Comparison of ENCODE assay signal across 31 cellular contexts in the genomic region with DNA sequence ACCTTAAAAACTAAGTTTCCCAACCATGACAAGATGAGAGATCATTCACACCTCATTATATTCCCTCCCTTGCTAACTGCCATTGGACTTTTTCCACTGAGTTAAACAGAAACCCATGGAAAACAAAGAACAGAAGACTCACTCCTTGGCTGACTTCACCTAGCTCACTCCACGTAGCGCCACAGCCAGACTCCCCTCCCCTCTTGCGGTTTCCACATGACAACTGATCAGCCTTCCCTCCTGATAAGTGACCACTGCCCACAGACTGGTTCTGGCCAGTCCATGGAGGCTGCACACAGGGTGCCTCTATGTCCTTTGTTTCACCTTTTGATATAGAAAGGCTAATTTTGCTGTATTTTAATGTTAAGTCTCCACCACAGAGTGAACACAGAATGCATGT. TPM values are rescaled to one million over a fixed set of nuclear protein-coding genes. Genes with fewer than 3 reads are reported as not detected.
DNase-seq lines count a peak whose midpoint lies in the region; ATAC-seq, FAIRE-seq and TF ChIP-seq lines count a peak whose summit lies in the region.
"Had no signal": no experiment of that assay in that cellular context is flagged by ENCODE, and none has a peak within 500 bp of the region (broad histone marks: within the 10 kb centered on the region; RNA-seq: fewer than 3 reads in every experiment).

No MANE protein-coding gene starts in this region.

- H3K9ac ChIP-seq in H1 (replicated peaks in 1 of 4; ENCODE audit: extremely low read depth in 1 of 4, low read depth in 3 of 4, low read length in 3 of 4): no peak overlapping the region

- intact Hi-C loops in left cardiac atrium (cut with DNase I): no loop called here

- H3K79me1 ChIP-seq in H1 (ENCODE audit: low read depth, low read length): no peaks in the 10 kb centered on the region

- no peaks in the 10 kb centered on the region; a peak in 1 of 8 replicates for H3K36me3 ChIP-seq in H1 (ENCODE audit: control insufficient read depth in 2 of 4, insufficient read depth in 4 of 4, low read length in 3 of 4)
- H3K36me3 ChIP-seq: SJSA1 had no signal

- no peaks in the 10 kb centered on the region for H3K27me3 ChIP-seq in H1 (replicated peaks in 1 of 4; ENCODE audit: control insufficient read depth in 3 of 4, extremely low read depth in 1 of 4, insufficient read depth in 3 of 4, low read length in 3 of 4)
- H3K27me3 ChIP-seq: SJSA1, testis had no signal

- TF ChIP-seq EP300 in H1 (IDR thresholded peaks at IDR 0.05; ENCODE audit: borderline replicate concordance in 1 of 2, low read depth in 2 of 2, low read length in 2 of 2): no peak

- POLR2A ChIA-PET in H1 (lab: Charles Lee; ENCODE audit: partially characterized antibody): interaction anchor here (2.4 kb wide), 1 partner anchor 11 kb away, joined by 7 read pairs; the partner anchor contains the start of gene IFIT5

- H3K23me2 ChIP-seq in H1 (ENCODE audit: low read depth, low read length): no peaks in the 10 kb centered on the region

- peak; percentile 87 for FAIRE-seq in RCC 7860 (lab: Jason Lieb, UNC)
- no peak for FAIRE-seq in H1 (lab: Jason Lieb, UNC)
- FAIRE-seq: TTC549, urothelium cell line had no signal

- no peak overlapping the region for H3K23ac ChIP-seq in H1 (ENCODE audit: insufficient read length)

- no peak overlapping the region for H2BK5ac ChIP-seq in H1 (ENCODE audit: low read depth, low read length)

- no peak overlapping the region for H3K18ac ChIP-seq in H1 (ENCODE audit: extremely low read depth, low read length)

- no peak overlapping the region for H2AK5ac ChIP-seq in H1 (ENCODE audit: low read depth, low read length)

- no peak overlapping the region for H2AFZ ChIP-seq in H1 (ENCODE audit: low read length)

- H3K4me3 ChIP-seq in H1 (ENCODE audit: extremely low read depth in 1 of 4, insufficient read depth in 2 of 4, low read depth in 3 of 4, low read length in 4 of 4): no peak overlapping the region
- H3K4me3 ChIP-seq: SJSA1, testis had no signal

- H4K20me1 ChIP-seq in H1 (replicated peaks in 1 of 2; ENCODE audit: control insufficient read depth in 1 of 2, insufficient read depth in 2 of 2, low read length in 2 of 2): no peaks in the 10 kb centered on the region

- H2BK120ac ChIP-seq in H1 (replicated peaks; ENCODE audit: low read depth, low read length): no peak overlapping the region

- no peak overlapping the region for H4K91ac ChIP-seq in H1 (replicated peaks; ENCODE audit: insufficient read length, low read length)

- no peak for TF ChIP-seq POLR2A in H1 (IDR thresholded peaks at IDR 0.05; ENCODE audit: control extremely low read depth in 1 of 2, low read depth in 2 of 2, low read length in 2 of 2)

- in situ Hi-C loops in KBM-7 (cut with MboI; ENCODE audit: low pct_unique_long_range_greater_than_20kb, low sequenced_read_pairs): no loop called here

- no peak for TF ChIP-seq RAD21 in H1 (IDR thresholded peaks at IDR 0.05 in 1 of 2, conservative IDR thresholded peaks at IDR 0.05 in 1 of 2; ENCODE audit: low read depth in 2 of 2, low read length in 2 of 2)

- H2BK15ac ChIP-seq in H1 (ENCODE audit: low read length): no peak overlapping the region

- H3K9me3 ChIP-seq in H1 (ENCODE audit: insufficient read depth in 2 of 2, low read depth in 1 of 2, low read length in 1 of 2): no peaks in the 10 kb centered on the region
- H3K9me3 ChIP-seq: SJSA1, testis had no signal

- H3K14ac ChIP-seq in H1 (ENCODE audit: insufficient read length): no peak overlapping the region

- H3K27ac ChIP-seq in H1 (ENCODE audit: low read depth, low read length): no peak overlapping the region
- H3K27ac ChIP-seq: SJSA1, testis had no signal

- H4K8ac ChIP-seq in H1 (ENCODE audit: extremely low read depth, insufficient read depth, low read length): no peak overlapping the region; the same call in 1 of the 2 replicates

- ATAC-seq in left lobe of liver (peak; percentile 98), left cardiac atrium (no peak)

- no peaks in the 10 kb centered on the region for H3K79me2 ChIP-seq in H1 (ENCODE audit: control insufficient read depth in 1 of 2, insufficient read depth in 2 of 2, low read length in 2 of 2)

- H3K4me1 ChIP-seq in H1 (replicated peaks in 1 of 4; ENCODE audit: control insufficient read depth in 3 of 4, insufficient read depth in 4 of 4, low read length in 3 of 4): no peaks in the 10 kb centered on the region
- H3K4me1 ChIP-seq: SJSA1, testis had no signal

- peak; percentile 64 for DNase-seq in RCC 7860 (ENCODE audit: low spot score)
- peak in 1 of 2 experiments; percentile 8 for DNase-seq in H1 (ENCODE audit: low read depth in 1 of 2, low spot score in 2 of 2)
- DNase-seq in left lobe of liver (ENCODE audit: low spot score): peak; percentile 62
- DNase-seq in renal cortical epithelial cell (ENCODE audit: low read depth): peak; percentile 84
- no peak for DNase-seq in KBM-7
- no peak for DNase-seq in left cardiac atrium
- no peak for DNase-seq in amniotic stem cell (lab: John Stamatoyannopoulos, UW)
- DNase-seq: activated CD4-positive, alpha-beta T cell treated with anti-CD3 and anti-CD28 coated beads, Interleukin-2, amount 50 U/mL, for 48 hours; activated CD8-positive, alpha-beta memory T cell treated with anti-CD3 and anti-CD28 coated beads, Interleukin-2, amount 50 U/mL, for 48 hours; activated naive CD4-positive, alpha-beta T cell treated with anti-CD3 and anti-CD28 coated beads, Interleukin-2, amount 10 ng/mL, durations not matched to agents 7 days and 5 days; anterior cingulate cortex; C1 segment of cervical spinal cord; central memory CD4-positive, alpha-beta T cell; DND-41; HFFc6; islet precursor cell; KG1; MM.1S; NCI-H1417; NCI-H2081 treated with DMSO at 0.1 percent for 48 hours; NCI-H226; NCI-H69; stimulated activated naive CD4-positive, alpha-beta T cell; testis had no signal

- H2BK20ac ChIP-seq in H1 (ENCODE audit: low read length): no peak overlapping the region

- H3K4me2 ChIP-seq in H1 (ENCODE audit: insufficient read depth in 1 of 2, low read depth in 2 of 2, low read length in 2 of 2): no peak overlapping the region

- CTCF ChIA-PET in H1 (lab: Charles Lee; ENCODE audit: partially characterized antibody): interaction anchor here (0.7 to 1.4 kb wide), 5 partner anchors 11 to 190 kb away, joined by 3 to 4 read pairs (median 3); partner anchors contain the start of gene IFIT5

- no peak for TF ChIP-seq CTCF in H1 (IDR thresholded peaks at IDR 0.05; ENCODE audit: control extremely low read depth in 1 of 3, insufficient read depth in 1 of 3, low read depth in 1 of 3, low read length in 3 of 3)

- H4K5ac ChIP-seq in H1 (ENCODE audit: insufficient read length, low read depth, low read length): no peak overlapping the region

- no peak overlapping the region for H2BK12ac ChIP-seq in H1 (ENCODE audit: low read depth, low read length)

- 89% methylated on average over 3 of the region's 3 CpGs; no CpG with 5 or more reads in 1 of the 2 experiments for WGBS in H1 (ENCODE audit: extremely low coverage in 1 of 2, insufficient coverage in 1 of 2, insufficient read length in 1 of 2, insufficient replicate concordance in 2 of 2, low coverage in 1 of 2, low lambda C conversion rate in 2 of 2, missing lambda C conversion rate in 1 of 2), 2 experiments

- H3K56ac ChIP-seq in H1 (replicated peaks; ENCODE audit: insufficient read length, low read depth, low read length): no peak overlapping the region

- H3K4ac ChIP-seq in H1 (replicated peaks; ENCODE audit: insufficient read length, low read depth, low read length): no peak overlapping the region

TF ChIP-seq in H1, 55 proteins besides CTCF, POLR2A, EP300 and RAD21:
- no peak for TF ChIP-seq CREB1 (IDR thresholded peaks at IDR 0.05)
- TF ChIP-seq RXRA (IDR thresholded peaks at IDR 0.05; ENCODE audit: insufficient read depth, low read depth, low read length): peak; percentile 27; the same call in 1 of the 2 replicates
- TF ChIP-seq YY1 (IDR thresholded peaks at IDR 0.05; ENCODE audit: low read depth, low read length): no peak
- no peak for TF ChIP-seq EZH2 (IDR thresholded peaks at IDR 0.05; ENCODE audit: low read depth, low read length, severe bottlenecking)

RNA-seq across cellular contexts. Expression of gene IFIT5, which starts 10.3 kb away (rescaled TPM):
- total RNA-seq in H1 (2021; fragmentation: NEBNext Ultra II Directional; extraction: Animal tissue kit (Norgen Biotek cat#: 25700)): 2.6 TPM in 2 replicates
- polyA plus RNA-seq in H1 (2011; rRNA removed): 0.55 and 0.94 TPM in 2 replicates
- 1.1 TPM for polyA plus RNA-seq in H1 (2011; cell fraction: cytosol; rRNA removed)
- polyA plus RNA-seq in H1 (2011; cell fraction: nucleus; rRNA removed): 0.46 TPM
- 1.1 to 1.9 TPM (median 1.2 TPM) in 4 replicates for polyA plus RNA-seq in H1 (2012, experiment 1 of 2)
- polyA plus RNA-seq in H1 (2012, experiment 2 of 2): 0.20 TPM
- 1.7 TPM for polyA plus RNA-seq in H1 (2013, experiment 1 of 2)
- polyA plus RNA-seq in H1 (2013, experiment 2 of 2): 1.6 TPM
- 1.2 and 2.5 TPM in 2 replicates for polyA minus RNA-seq in H1 (2011; rRNA and poly(A)+ RNA removed)
- 1.2 TPM for polyA minus RNA-seq in H1 (2011; cell fraction: cytosol; rRNA and poly(A)+ RNA removed)
- 2.4 TPM for polyA minus RNA-seq in H1 (2011; cell fraction: nucleus; rRNA and poly(A)+ RNA removed)
- total RNA-seq in left lobe of liver (3.8 TPM), renal cortical epithelial cell (16.0 and 41.0 TPM in 2 replicates), left cardiac atrium (10 to 100 TPM; 10.1 to 14.5 TPM)

RNA-seq across cellular contexts. Expression of gene IFIT1, which starts 11.7 kb away (rescaled TPM):
- total RNA-seq in H1 (2021; fragmentation: NEBNext Ultra II Directional; extraction: Animal tissue kit (Norgen Biotek cat#: 25700)): 1.5 and 1.8 TPM in 2 replicates
- 0.36 and 0.94 TPM in 2 replicates for polyA plus RNA-seq in H1 (2011; rRNA removed)
- 1.3 TPM for polyA plus RNA-seq in H1 (2011; cell fraction: cytosol; rRNA removed)
- 0.40 TPM for polyA plus RNA-seq in H1 (2011; cell fraction: nucleus; rRNA removed)
- 1.6 to 2.0 TPM (median 1.6 TPM) in 4 replicates for polyA plus RNA-seq in H1 (2012, experiment 1 of 2)
- 0.07 TPM for polyA plus RNA-seq in H1 (2012, experiment 2 of 2)
- 2.2 TPM for polyA plus RNA-seq in H1 (2013, experiment 1 of 2)
- 2.2 TPM for polyA plus RNA-seq in H1 (2013, experiment 2 of 2)
- 0.50 and 0.98 TPM in 2 replicates for polyA minus RNA-seq in H1 (2011; rRNA and poly(A)+ RNA removed)
- 1.5 TPM for polyA minus RNA-seq in H1 (2011; cell fraction: cytosol; rRNA and poly(A)+ RNA removed)
- 0.20 TPM for polyA minus RNA-seq in H1 (2011; cell fraction: nucleus; rRNA and poly(A)+ RNA removed)
- total RNA-seq in left lobe of liver: 9.6 TPM
- 10.2 and 23.3 TPM in 2 replicates for total RNA-seq in renal cortical epithelial cell
- 10 to 100 TPM; 15.3 to 20.6 TPM for total RNA-seq in left cardiac atrium

RNA-seq across cellular contexts. Expression of gene IFIT1B, which starts 26.2 kb away (rescaled TPM):
- not detected in 2 replicates for total RNA-seq in H1 (2021; fragmentation: NEBNext Ultra II Directional; extraction: Animal tissue kit (Norgen Biotek cat#: 25700))
- polyA plus RNA-seq in H1 (2011; rRNA removed): not detected in 2 replicates
- polyA plus RNA-seq in H1 (2011; cell fraction: cytosol; rRNA removed): not detected
- not detected for polyA plus RNA-seq in H1 (2011; cell fraction: nucleus; rRNA removed)
- polyA plus RNA-seq in H1 (2012, experiment 1 of 2): not detected in 4 replicates
- not detected for polyA plus RNA-seq in H1 (2012, experiment 2 of 2)
- not detected for polyA plus RNA-seq in H1 (2013, experiment 1 of 2)
- polyA plus RNA-seq in H1 (2013, experiment 2 of 2): not detected
- polyA minus RNA-seq in H1 (2011; rRNA and poly(A)+ RNA removed): not detected in 2 replicates
- polyA minus RNA-seq in H1 (2011; cell fraction: cytosol; rRNA and poly(A)+ RNA removed): not detected
- not detected for polyA minus RNA-seq in H1 (2011; cell fraction: nucleus; rRNA and poly(A)+ RNA removed)
- not detected for total RNA-seq in left lobe of liver
- total RNA-seq in renal cortical epithelial cell: not detected in 2 replicates
- not detected for total RNA-seq in left cardiac atrium
- total RNA-seq: glomerular endothelial cell; HFFc6; pulmonary artery endothelial cell; RPMI7951; SJSA1; T-helper 1 cell treated with Interleukin-12 subunit alpha and Interleukin-12 subunit beta and Interleukin-4 antibody, amounts not matched to agents 30 ng/mL and 1 ng/mL, for 36 hours; testis had no signal

Comparison
In these comparisons a context has a peak if more than half of its experiments do, and no peak if none do; other contexts are left out.
1. DNase-seq: peak in RCC 7860 (single experiment), left lobe of liver (single experiment) and renal cortical epithelial cell (single experiment); none in KBM-7 (single experiment), left cardiac atrium (single experiment) and amniotic stem cell (single experiment).